In genomic region chr14:55386037-55386798, GRCh38 we compare ENCODE assay signal across 17 cellular contexts. TPM values are rescaled to one million over a fixed set of nuclear protein-coding genes. Genes with fewer than 3 reads are reported as not detected.
DNase-seq lines count a peak whose midpoint lies in the region; ATAC-seq, FAIRE-seq and TF ChIP-seq lines count a peak whose summit lies in the region.
"Had no signal": no experiment of that assay in that cellular context is flagged by ENCODE, and none has a peak within 500 bp of the region (broad histone marks: within the 10 kb centered on the region; RNA-seq: fewer than 3 reads in every experiment).

No MANE protein-coding gene starts in this region.

- peaks cover 7 to 32% (median 25%) of the 10 kb centered on the region in 4 donors for H3K4me1 Mint-ChIP-seq in CD4-positive, CD25-positive, alpha-beta regulatory T cell
- H3K4me1 Mint-ChIP-seq in activated naive CD4-positive, alpha-beta T cell treated with anti-CD3 and anti-CD28 coated beads, Interleukin-2, amount 50 U/mL, for 24 hours, result peaks cover 49% of the 10 kb centered on the region
- H3K4me1 Mint-ChIP-seq: nephron progenitor cell had no signal

- H3K27me3 ChIP-seq in CD4-positive, CD25-positive, alpha-beta regulatory T cell (ENCODE audit: control insufficient read depth, insufficient read depth, low read length), result no peaks in the 10 kb centered on the region
- H3K27me3 ChIP-seq in sigmoid colon, result no peaks in the 10 kb centered on the region
- H3K27me3 ChIP-seq: ascending aorta; BLaER1 treated with 17β-estradiol and CSF1 and Interleukin-3, amounts not matched to agents 10 nM and 100 nM had no signal

- peak overlapping the region; percentile 84 for H3K4me3 ChIP-seq in CD4-positive, CD25-positive, alpha-beta regulatory T cell (ENCODE audit: low read depth, low read length)
- H3K4me3 ChIP-seq in sigmoid colon, result no peak overlapping the region
- H3K4me3 ChIP-seq: ascending aorta; BLaER1 treated with 17β-estradiol and CSF1 and Interleukin-3, amounts not matched to agents 10 nM and 100 nM had no signal

- no peak for TF ChIP-seq CTCF in sigmoid colon (IDR thresholded peaks at IDR 0.05)

- no peaks in the 10 kb centered on the region for H3K9me3 Mint-ChIP-seq in CD4-positive, CD25-positive, alpha-beta regulatory T cell
- H3K9me3 Mint-ChIP-seq in activated naive CD4-positive, alpha-beta T cell treated with anti-CD3 and anti-CD28 coated beads, Interleukin-2, amount 50 U/mL, for 24 hours, result peaks cover 4% of the 10 kb centered on the region
- H3K9me3 Mint-ChIP-seq: H9, nephron progenitor cell had no signal

- H3K36me3 Mint-ChIP-seq in CD4-positive, CD25-positive, alpha-beta regulatory T cell, result peaks cover 51% of the 10 kb centered on the region
- peaks cover 35% of the 10 kb centered on the region for H3K36me3 Mint-ChIP-seq in activated naive CD4-positive, alpha-beta T cell treated with anti-CD3 and anti-CD28 coated beads, Interleukin-2, amount 50 U/mL, for 24 hours

- peaks cover 17% of the 10 kb centered on the region for H3K4me1 ChIP-seq in CD4-positive, CD25-positive, alpha-beta regulatory T cell (ENCODE audit: control insufficient read depth, insufficient read depth, low read length, poor library complexity, severe bottlenecking)
- H3K4me1 ChIP-seq in sigmoid colon, result peaks cover 0 to 26% (median 21%) of the 10 kb centered on the region in 4 donors
- H3K4me1 ChIP-seq: BLaER1 treated with 17β-estradiol and CSF1 and Interleukin-3, amounts not matched to agents 10 nM and 100 nM had no signal

- DNase-seq in CD4-positive, CD25-positive, alpha-beta regulatory T cell, result peak in 1 of 3 donors; percentile 68
- peak; percentile 24 for DNase-seq in LoVo (ENCODE audit: low spot score)
- peak; percentile 53 for DNase-seq in myocyte (ENCODE audit: low read depth)
- no peak for DNase-seq in sigmoid colon
- DNase-seq in H54 (ENCODE audit: insufficient read length, low spot score), result no peak
- no peak for DNase-seq in amniotic stem cell (lab: John Stamatoyannopoulos, UW)
- DNase-seq: H9, Karpas-422, NCI-H2171, nephron progenitor cell, SHP77 treated with DMSO at 0.1 percent for 48 hours, substantia nigra had no signal

- no peak for TF ChIP-seq EP300 in sigmoid colon (IDR thresholded peaks at IDR 0.05)

- intact Hi-C loops in sigmoid colon (cut with DNase I), result no loop called here

- H3K27ac Mint-ChIP-seq in CD4-positive, CD25-positive, alpha-beta regulatory T cell, result peak overlapping the region; percentile 89 to 93 (median 92)
- H3K27ac Mint-ChIP-seq in activated naive CD4-positive, alpha-beta T cell treated with anti-CD3 and anti-CD28 coated beads, Interleukin-2, amount 50 U/mL, for 24 hours, result peak overlapping the region; percentile 100
- H3K27ac Mint-ChIP-seq: nephron progenitor cell had no signal

- peaks cover 19% of the 10 kb centered on the region for H3K36me3 ChIP-seq in CD4-positive, CD25-positive, alpha-beta regulatory T cell (ENCODE audit: control insufficient read depth, insufficient read depth, low read length)
- H3K36me3 ChIP-seq in sigmoid colon, result peaks cover 4 to 58% (median 14%) of the 10 kb centered on the region in 4 donors

- peak overlapping the region; percentile 65 to 74 (median 66) for H3K4me3 Mint-ChIP-seq in CD4-positive, CD25-positive, alpha-beta regulatory T cell
- peak overlapping the region; percentile 82 for H3K4me3 Mint-ChIP-seq in activated naive CD4-positive, alpha-beta T cell treated with anti-CD3 and anti-CD28 coated beads, Interleukin-2, amount 50 U/mL, for 24 hours
- H3K4me3 Mint-ChIP-seq: H9, nephron progenitor cell had no signal

- H3K9me3 ChIP-seq in CD4-positive, CD25-positive, alpha-beta regulatory T cell (ENCODE audit: control insufficient read depth in 2 of 2, low read length in 2 of 2), result no peaks in the 10 kb centered on the region
- no peaks in the 10 kb centered on the region for H3K9me3 ChIP-seq in sigmoid colon
- H3K9me3 ChIP-seq: ascending aorta; BLaER1 treated with 17β-estradiol and CSF1 and Interleukin-3, amounts not matched to agents 10 nM and 100 nM had no signal

- TF ChIP-seq POLR2A in sigmoid colon (IDR thresholded peaks at IDR 0.05), result no peak
- no peak for TF ChIP-seq POLR2A in H54 (IDR thresholded peaks at IDR 0.05; ENCODE audit: low read depth, low read length)

- peak overlapping the region; percentile 77 for H3K27ac ChIP-seq in CD4-positive, CD25-positive, alpha-beta regulatory T cell (ENCODE audit: insufficient read depth, low read length, poor library complexity, severe bottlenecking)
- no peak overlapping the region for H3K27ac ChIP-seq in sigmoid colon
- H3K27ac ChIP-seq: BLaER1 treated with 17β-estradiol and CSF1 and Interleukin-3, amounts not matched to agents 10 nM and 100 nM had no signal

- 54 to 74% methylated on average over 6 of the region's 6 CpGs for WGBS in sigmoid colon, 2 donors

- no peaks in the 10 kb centered on the region for H3K27me3 Mint-ChIP-seq in CD4-positive, CD25-positive, alpha-beta regulatory T cell
- H3K27me3 Mint-ChIP-seq in activated naive CD4-positive, alpha-beta T cell treated with anti-CD3 and anti-CD28 coated beads, Interleukin-2, amount 50 U/mL, for 24 hours, result no peaks in the 10 kb centered on the region

- ATAC-seq in CD4-positive, CD25-positive, alpha-beta regulatory T cell (ENCODE audit: low read depth in 2 of 2), result peak; percentile 52 to 54
- ATAC-seq in HG03565 (IDR thresholded peaks at IDR 0.05; ENCODE audit: unreplicated experiment), result no peak

- FAIRE-seq in H54 (lab: Jason Lieb, UNC), result no peak
- FAIRE-seq: endothelial cell of umbilical vein had no signal

RNA-seq across cellular contexts. Expression of gene ATG14, which starts 25.4 kb away (rescaled TPM):
- total RNA-seq in CD4-positive, CD25-positive, alpha-beta regulatory T cell, result 19.0 TPM
- 1 to 10 TPM; 5.8 to 9.3 (median 5.9) TPM for polyA plus RNA-seq in CD4-positive, CD25-positive, alpha-beta regulatory T cell
- total RNA-seq in myocyte (14.9 and 15.3 TPM in 2 replicates), sigmoid colon (10 to 100 TPM; 17.1 to 22.2 (median 19.1) TPM)
- polyA plus RNA-seq in myocyte (2012), result 8.5 TPM
- 1 to 10 TPM; 3.6 to 5.3 (median 3.9) TPM for polyA plus RNA-seq in sigmoid colon

RNA-seq across cellular contexts. Expression of gene TBPL2, which starts 54.2 kb away (rescaled TPM):
- total RNA-seq in CD4-positive, CD25-positive, alpha-beta regulatory T cell, result not detected
- polyA plus RNA-seq in CD4-positive, CD25-positive, alpha-beta regulatory T cell, result not detected
- total RNA-seq in myocyte (not detected in 2 replicates), sigmoid colon (not detected)
- polyA plus RNA-seq in myocyte (2012), result not detected
- not detected for polyA plus RNA-seq in sigmoid colon
- total RNA-seq: ascending aorta, endothelial cell of umbilical vein, H9 had no signal
- polyA plus RNA-seq: endothelial cell of umbilical vein had no signal

Comparison
In these comparisons a context has a peak if more than half of its experiments do, and no peak if none do; other contexts are left out.
1. DNase-seq: peak in LoVo (single experiment) and myocyte (single experiment); none in sigmoid colon (single experiment), H54 (single experiment) and amniotic stem cell (single experiment).